ENCODE assay signal across 24 cellular contexts in the genomic region with DNA sequence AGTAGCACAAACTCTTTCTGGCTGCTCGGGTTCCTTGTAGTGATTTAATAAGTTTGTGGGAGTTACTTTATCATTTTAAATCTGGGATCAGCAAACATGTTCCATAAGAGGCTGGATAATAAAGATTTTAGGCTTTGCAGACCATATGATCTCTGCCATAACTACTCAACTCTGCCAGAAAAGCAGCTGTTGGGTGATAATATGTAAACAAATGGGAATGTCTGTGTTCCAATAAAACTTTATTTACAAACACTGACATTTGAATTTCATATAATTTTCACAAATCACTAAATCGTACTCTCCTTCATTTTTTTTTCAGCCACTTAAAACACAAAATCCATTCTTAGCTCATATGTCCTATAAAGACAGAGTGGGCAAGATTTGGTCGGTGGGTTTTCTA.
"Had no signal": no experiment of that assay in that cellular context is flagged by ENCODE, and none has a peak within 500 bp of the region (broad histone marks: within the 10 kb centered on the region; RNA-seq: fewer than 3 reads in every experiment).

No MANE protein-coding gene starts in this region.

- ATAC-seq: activated CD8-positive, alpha-beta T cell treated with anti-CD3 and anti-CD28 coated beads, Interleukin-2, amount 10 ng/mL, durations not matched to agents 7 days and 5 days had no signal

- H3K27ac ChIP-seq: ascending aorta, Peyer's patch, SJSA1 had no signal

- H3K4me3 ChIP-seq: ascending aorta, Peyer's patch, SJSA1 had no signal

- DNase-seq: activated CD4-positive, alpha-beta T cell treated with anti-CD3 and anti-CD28 coated beads, Interleukin-2, amount 10 ng/mL, durations not matched to agents 24 days and 14 days; activated CD4-positive, alpha-beta T cell treated with anti-CD3 and anti-CD28 coated beads, Interleukin-2, amount 50 U/mL, for 48 hours; activated CD8-positive, alpha-beta T cell treated with anti-CD3 and anti-CD28 coated beads, Interleukin-2, amount 10 ng/mL, durations not matched to agents 7 days and 5 days; activated gamma-delta T cell; activated naive CD4-positive, alpha-beta T cell treated with Interleukin-2 at 50 U/mL for 16 hours; activated naive CD8-positive, alpha-beta T cell treated with anti-CD3 and anti-CD28 coated beads, Interleukin-2, amount 10 ng/mL, durations not matched to agents 7 days and 5 days; activated T-cell treated with anti-CD3 and anti-CD28 coated beads, Interleukin-2, amount 50 U/mL, for 24 hours; amygdala; NCI-H1105; NCI-H1417 treated with DMSO at 0.1 percent for 48 hours; NCI-H1694; NCI-H1930; NCI-H2081 treated with DMSO at 0.1 percent for 48 hours; NCI-H2171; NCI-H510A; NCI-H526; NCI-H748 treated with DMSO at 0.1 percent for 48 hours; NK-92 treated with Interleukin-12 subunit alpha and Interleukin-12 subunit beta, amount 100 ng/mL, for 24 hours; Peyer's patch; RPMI8226; SHP77 treated with DMSO at 0.1 percent for 48 hours; SK-N-SH had no signal
